In the genomic region with DNA sequence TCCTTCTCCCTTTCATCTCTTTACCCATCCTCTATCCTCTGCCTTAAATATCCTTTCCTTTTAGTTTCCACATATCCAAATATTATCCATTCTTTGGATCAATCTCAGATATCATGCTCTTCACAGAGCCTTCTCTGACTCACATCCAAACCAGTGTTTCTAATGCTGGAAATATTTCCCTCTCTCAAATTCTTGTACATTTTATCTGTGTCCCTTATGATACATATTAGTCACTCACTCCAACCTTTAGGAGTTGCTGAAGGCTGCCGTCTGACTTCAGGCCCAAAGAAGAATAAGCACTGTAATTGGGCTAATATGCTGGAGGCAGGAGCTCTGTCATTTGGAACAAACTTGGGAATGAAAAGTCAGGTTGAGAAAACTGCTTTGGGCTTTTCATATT, we compare ENCODE assay signal across 21 cellular contexts.
DNase-seq lines count a peak whose midpoint lies in the region; ATAC-seq and TF ChIP-seq lines count a peak whose summit lies in the region.
"Had no signal": no experiment of that assay in that cellular context is flagged by ENCODE, and none has a peak within 500 bp of the region (broad histone marks: within the 10 kb centered on the region; RNA-seq: fewer than 3 reads in every experiment).

No MANE protein-coding gene starts in this region.

- ATAC-seq in HG03342 (IDR thresholded peaks at IDR 0.05; ENCODE audit: unreplicated experiment), result no peak
- ATAC-seq: activated CD8-positive, alpha-beta T cell treated with anti-CD3 and anti-CD28 coated beads for 36 hours; activated naive CD8-positive, alpha-beta T cell treated with anti-CD3 and anti-CD28 coated beads, Interleukin-2, amount 50 U/mL, for 24 hours; heart left ventricle had no signal

- H3K4me3 ChIP-seq in thyroid gland (replicated peaks in 1 of 3), result no peak overlapping the region
- H3K4me3 ChIP-seq: heart left ventricle, right atrium auricular region had no signal

- no peaks in the 10 kb centered on the region for H3K36me3 ChIP-seq in thyroid gland
- H3K36me3 ChIP-seq: right atrium auricular region had no signal

- intact Hi-C loops in thyroid gland (cut with DNase I), result no loop called here

- peaks cover 2% of the 10 kb centered on the region for H3K36me3 Mint-ChIP-seq in chondrocyte (ENCODE audit: low read depth)

- no peak overlapping the region for H3K4me3 Mint-ChIP-seq in chondrocyte (ENCODE audit: unreplicated experiment)
- H3K4me3 Mint-ChIP-seq: activated CD8-positive, alpha-beta T cell treated with anti-CD3 and anti-CD28 coated beads for 36 hours; activated naive CD8-positive, alpha-beta T cell treated with anti-CD3 and anti-CD28 coated beads, Interleukin-2, amount 50 U/mL, for 24 hours; activated T-helper 1 cell treated with anti-CD3 and anti-CD28 coated beads, Interleukin-12 subunit alpha, Interleukin-12 subunit beta, Interleukin-2, Interleukin-4 antibody, amounts not matched to agents 30 ng/mL and 10 ng/mL and 1 ng/mL, durations not matched to agents 14 hours and 24 hours and 36 hours; mesothelial cell of epicardium had no signal

- peak; percentile 64 for DNase-seq in AG20443 (ENCODE audit: low spot score)
- DNase-seq in M059J (ENCODE audit: low read depth), result peak; percentile 50
- DNase-seq in chondrocyte (ENCODE audit: low spot score), result no peak
- peak; percentile 84 for DNase-seq in iris pigment epithelial cell (ENCODE audit: low read depth)
- DNase-seq in NCI-H2029 treated with DMSO at 0.1 percent for 48 hours (lab: John Stamatoyannopoulos, UW), result no peak
- DNase-seq in stimulated activated CD4-positive, alpha-beta T cell treated with anti-CD3 and anti-CD28 coated beads, Interleukin-2, amount 100 ng/mL, for 24 hours, result no peak
- no peak for DNase-seq in thyroid gland
- DNase-seq: activated CD8-positive, alpha-beta T cell treated with anti-CD3 and anti-CD28 coated beads for 36 hours; activated naive CD8-positive, alpha-beta T cell treated with anti-CD3 and anti-CD28 coated beads, Interleukin-2, amount 50 U/mL, for 24 hours; AML-193; Calu3; GDM1; heart left ventricle; kidney; NCI-H2081; NCI-H526 treated with DMSO at 0.1 percent for 48 hours; stimulated activated CD4-positive, alpha-beta T cell treated with anti-CD3 and anti-CD28 coated beads, Interleukin-1b, Interleukin-23, amount 100 ng/mL, for 48 hours had no signal

- TF ChIP-seq POLR2A in thyroid gland (IDR thresholded peaks at IDR 0.05), result no peak

- H3K27me3 Mint-ChIP-seq in chondrocyte (ENCODE audit: low read depth), result no peaks in the 10 kb centered on the region

- no peak overlapping the region for H3K27ac ChIP-seq in thyroid gland
- H3K27ac ChIP-seq: heart left ventricle, right atrium auricular region had no signal

- no peaks in the 10 kb centered on the region for H3K9me3 ChIP-seq in thyroid gland
- H3K9me3 ChIP-seq: heart left ventricle, right atrium auricular region had no signal

- WGBS in thyroid gland, 2 donors, result 90 to 93% methylated on average over 1 of the region's 1 CpG

- peaks cover 7% of the 10 kb centered on the region for H3K4me1 Mint-ChIP-seq in chondrocyte (ENCODE audit: low read depth)
- H3K4me1 Mint-ChIP-seq: activated naive CD8-positive, alpha-beta T cell treated with anti-CD3 and anti-CD28 coated beads, Interleukin-2, amount 50 U/mL, for 24 hours; mesothelial cell of epicardium had no signal

- H3K27ac Mint-ChIP-seq in chondrocyte (ENCODE audit: unreplicated experiment), result peak overlapping the region; percentile 81
- H3K27ac Mint-ChIP-seq: activated CD8-positive, alpha-beta T cell treated with anti-CD3 and anti-CD28 coated beads for 36 hours; activated naive CD8-positive, alpha-beta T cell treated with anti-CD3 and anti-CD28 coated beads, Interleukin-2, amount 50 U/mL, for 24 hours; activated T-helper 1 cell treated with anti-CD3 and anti-CD28 coated beads, Interleukin-12 subunit alpha, Interleukin-12 subunit beta, Interleukin-2, Interleukin-4 antibody, amounts not matched to agents 30 ng/mL and 10 ng/mL and 1 ng/mL, durations not matched to agents 14 hours and 24 hours and 36 hours; mesothelial cell of epicardium had no signal

- H3K4me1 ChIP-seq in thyroid gland, result no peaks in the 10 kb centered on the region
- H3K4me1 ChIP-seq: heart left ventricle, right atrium auricular region had no signal

- H3K27me3 ChIP-seq in thyroid gland, result no peaks in the 10 kb centered on the region
- H3K27me3 ChIP-seq: heart left ventricle, right atrium auricular region had no signal

- H3K9me3 Mint-ChIP-seq in chondrocyte (ENCODE audit: low read depth), result no peaks in the 10 kb centered on the region
- H3K9me3 Mint-ChIP-seq: activated CD8-positive, alpha-beta T cell treated with anti-CD3 and anti-CD28 coated beads for 36 hours; activated naive CD8-positive, alpha-beta T cell treated with anti-CD3 and anti-CD28 coated beads, Interleukin-2, amount 50 U/mL, for 24 hours; activated T-helper 1 cell treated with anti-CD3 and anti-CD28 coated beads, Interleukin-12 subunit alpha, Interleukin-12 subunit beta, Interleukin-2, Interleukin-4 antibody, amounts not matched to agents 30 ng/mL and 10 ng/mL and 1 ng/mL, durations not matched to agents 14 hours and 24 hours and 36 hours; mesothelial cell of epicardium had no signal

- TF ChIP-seq CTCF in chondrocyte (IDR thresholded peaks at IDR 0.05) (no peak), thyroid gland (IDR thresholded peaks at IDR 0.05) (no peak)

Comparison
In these comparisons a context has a peak if more than half of its experiments do, and no peak if none do; other contexts are left out.
1. DNase-seq: peak in AG20443 (single experiment), M059J (single experiment) and iris pigment epithelial cell (single experiment); none in chondrocyte (single experiment), NCI-H2029 treated with DMSO at 0.1 percent for 48 hours (single experiment), stimulated activated CD4-positive, alpha-beta T cell treated with anti-CD3 and anti-CD28 coated beads, Interleukin-2, amount 100 ng/mL, for 24 hours (0 of 2) and thyroid gland (0 of 2).